Comparison of ENCODE assay signal across 22 cellular contexts in genomic region chr17:82880620-82881019, GRCh38. TPM values are rescaled to one million over a fixed set of nuclear protein-coding genes. Genes with fewer than 3 reads are reported as not detected.
A peak's percentile ranks its signal among the peaks of the same experiment; 100 is the strongest.
DNase-seq lines count a peak whose midpoint lies in the region; ATAC-seq and TF ChIP-seq lines count a peak whose summit lies in the region.
"Had no signal": no experiment of that assay in that cellular context is flagged by ENCODE, and none has a peak within 500 bp of the region (broad histone marks: within the 10 kb centered on the region; RNA-seq: fewer than 3 reads in every experiment).

No MANE protein-coding gene starts in this region.

- no peaks in the 10 kb centered on the region for H3K27me3 Mint-ChIP-seq in CD8-positive, alpha-beta T cell (ENCODE audit: low read depth)
- H3K27me3 Mint-ChIP-seq in immature natural killer cell (ENCODE audit: low read depth in 3 of 3): peaks cover 16 to 37% (median 33%) of the 10 kb centered on the region in 3 donors
- H3K27me3 Mint-ChIP-seq: activated CD8-positive, alpha-beta memory T cell treated with anti-CD3 and anti-CD28 coated beads, Interleukin-2, amount 10 ng/mL, durations not matched to agents 7 days and 5 days; memory B cell; stimulated activated naive CD8-positive, alpha-beta T cell treated with anti-CD3 and anti-CD28 coated beads, Interleukin-15, Interleukin-2, amounts not matched to agents 100 ng/mL and 50 ng/mL, for 24 hours had no signal

- TF ChIP-seq EP300 in sigmoid colon (IDR thresholded peaks at IDR 0.05): no peak

- H3K36me3 ChIP-seq in CD8-positive, alpha-beta T cell (ENCODE audit: insufficient read depth, low read length): no peaks in the 10 kb centered on the region
- H3K36me3 ChIP-seq in NT2/D1 (ENCODE audit: insufficient read depth, insufficient read length, low read length) (peaks cover 23% of the 10 kb centered on the region), sigmoid colon (no peaks in the 10 kb centered on the region)

- H3K27ac ChIP-seq in CD8-positive, alpha-beta T cell (ENCODE audit: low read depth, low read length): no peak overlapping the region
- peak overlapping the region in 1 of 4 donors; percentile 7 for H3K27ac ChIP-seq in sigmoid colon

- ATAC-seq in CD8-positive, alpha-beta T cell: no peak
- no peak for ATAC-seq in GM18870 (IDR thresholded peaks at IDR 0.05; ENCODE audit: unreplicated experiment)
- ATAC-seq: activated CD8-positive, alpha-beta memory T cell treated with anti-CD3 and anti-CD28 coated beads, Interleukin-2, amount 10 ng/mL, durations not matched to agents 7 days and 5 days had no signal

- POLR2A ChIA-PET in CD8-positive, alpha-beta T cell (lab: Charles Lee): interaction anchor here (5.6 kb wide), 1 partner anchor 16 kb away, joined by 59 read pairs; no protein-coding TSS in a partner anchor

- H3K9ac ChIP-seq in NT2/D1 (ENCODE audit: insufficient read length, low read depth): peak overlapping the region; percentile 46

- peaks cover 6% of the 10 kb centered on the region for H3K36me3 Mint-ChIP-seq in CD8-positive, alpha-beta T cell
- peaks cover 0 to 21% (median 18%) of the 10 kb centered on the region in 3 donors for H3K36me3 Mint-ChIP-seq in immature natural killer cell

- peak overlapping the region; percentile 81 for H3K27ac Mint-ChIP-seq in CD8-positive, alpha-beta T cell
- peak overlapping the region in 5 of 6 donors; percentile 69 to 85 (median 77) for H3K27ac Mint-ChIP-seq in immature natural killer cell
- H3K27ac Mint-ChIP-seq: activated CD8-positive, alpha-beta memory T cell treated with anti-CD3 and anti-CD28 coated beads, Interleukin-2, amount 10 ng/mL, durations not matched to agents 7 days and 5 days; memory B cell; stimulated activated naive CD8-positive, alpha-beta T cell treated with anti-CD3 and anti-CD28 coated beads, Interleukin-15, Interleukin-2, amounts not matched to agents 100 ng/mL and 50 ng/mL, for 24 hours had no signal

- no peak for TF ChIP-seq CTCF in CD8-positive, alpha-beta T cell (IDR thresholded peaks at IDR 0.05)
- no peak for TF ChIP-seq CTCF in sigmoid colon (IDR thresholded peaks at IDR 0.05)

- TF ChIP-seq POLR2A in sigmoid colon (IDR thresholded peaks at IDR 0.05): no peak

- no peaks in the 10 kb centered on the region for H3K9me3 Mint-ChIP-seq in CD8-positive, alpha-beta T cell
- H3K9me3 Mint-ChIP-seq in immature natural killer cell: no peaks in the 10 kb centered on the region
- H3K9me3 Mint-ChIP-seq: stimulated activated naive CD8-positive, alpha-beta T cell treated with anti-CD3 and anti-CD28 coated beads, Interleukin-15, Interleukin-2, amounts not matched to agents 100 ng/mL and 50 ng/mL, for 24 hours had no signal

- no peaks in the 10 kb centered on the region for H3K27me3 ChIP-seq in CD8-positive, alpha-beta T cell (ENCODE audit: insufficient read depth, low read length)
- H3K27me3 ChIP-seq in NT2/D1 (ENCODE audit: insufficient read depth, insufficient read length): no peaks in the 10 kb centered on the region
- H3K27me3 ChIP-seq in sigmoid colon: no peaks in the 10 kb centered on the region

- H3K4me3 Mint-ChIP-seq in CD8-positive, alpha-beta T cell: peak overlapping the region; percentile 30
- H3K4me3 Mint-ChIP-seq in immature natural killer cell: peak overlapping the region in 2 of 5 donors; percentile 13 to 33
- H3K4me3 Mint-ChIP-seq: activated CD8-positive, alpha-beta memory T cell treated with anti-CD3 and anti-CD28 coated beads, Interleukin-2, amount 10 ng/mL, durations not matched to agents 7 days and 5 days; memory B cell; stimulated activated naive CD8-positive, alpha-beta T cell treated with anti-CD3 and anti-CD28 coated beads, Interleukin-15, Interleukin-2, amounts not matched to agents 100 ng/mL and 50 ng/mL, for 24 hours had no signal

- H3K4me1 ChIP-seq in CD8-positive, alpha-beta T cell (ENCODE audit: insufficient read depth, low read length): peaks cover 57% of the 10 kb centered on the region
- H3K4me1 ChIP-seq in NT2/D1 (ENCODE audit: insufficient read depth, insufficient read length): peaks cover 16% of the 10 kb centered on the region
- peaks cover 0 to 48% (median 38%) of the 10 kb centered on the region in 4 donors for H3K4me1 ChIP-seq in sigmoid colon

- peaks cover 60% of the 10 kb centered on the region for H3K4me1 Mint-ChIP-seq in CD8-positive, alpha-beta T cell (ENCODE audit: low read depth)
- peaks cover 74 to 78% of the 10 kb centered on the region in 2 donors for H3K4me1 Mint-ChIP-seq in immature natural killer cell

- intact Hi-C loops in CD8-positive, alpha-beta T cell (cut with DNase I, micrococcal nuclease): loop anchor here in 1 of 2 experiments (5.0 kb wide), 1 partner anchor 583 kb away; no protein-coding TSS in a partner anchor
- intact Hi-C loops in sigmoid colon (cut with DNase I): no loop called here

- DNase-seq in CD8-positive, alpha-beta T cell: no peak
- DNase-seq in NT2/D1 (ENCODE audit: low read depth, low spot score): no peak
- DNase-seq in immature natural killer cell: no peak
- peak; percentile 59 for DNase-seq in sigmoid colon
- DNase-seq in anterior cingulate cortex (lab: John Stamatoyannopoulos, UW): no peak
- no peak for DNase-seq in NCI-H2081 (lab: John Stamatoyannopoulos, UW)
- DNase-seq: activated CD4-positive, alpha-beta T cell treated with anti-CD3 and anti-CD28 coated beads for 1 hour; activated CD8-positive, alpha-beta memory T cell treated with anti-CD3 and anti-CD28 coated beads, Interleukin-2, amount 10 ng/mL, durations not matched to agents 7 days and 5 days; activated gamma-delta T cell treated with Interleukin-2 at 50 U/mL for 16 hours; cerebellar nuclear complex; GF-D8; KG1; NCI-H1092; NCI-H526; retina; SIG-M5 had no signal

- H3K9me3 ChIP-seq in CD8-positive, alpha-beta T cell (ENCODE audit: low read length): no peaks in the 10 kb centered on the region
- no peaks in the 10 kb centered on the region for H3K9me3 ChIP-seq in NT2/D1 (ENCODE audit: insufficient read depth, low read length)
- H3K9me3 ChIP-seq in sigmoid colon: no peaks in the 10 kb centered on the region

- CTCF ChIA-PET in CD8-positive, alpha-beta T cell (lab: Charles Lee): no interaction called here

- no peak overlapping the region for H3K4me3 ChIP-seq in CD8-positive, alpha-beta T cell (ENCODE audit: low read depth, low read length)
- H3K4me3 ChIP-seq in NT2/D1 (ENCODE audit: insufficient read length, low read depth) (no peak overlapping the region), sigmoid colon (no peak overlapping the region)

- 93 to 96% methylated on average over 17 of the region's 17 CpGs for WGBS in sigmoid colon, 2 donors

RNA-seq across cellular contexts. Expression of gene ZNF750, which starts 40.8 kb away (rescaled TPM):
- total RNA-seq in CD8-positive, alpha-beta T cell: not detected
- polyA plus RNA-seq in immature natural killer cell (under 1 TPM in 1 of 3 donors, not detected in 2; 0.11 TPM), sigmoid colon (under 1 TPM in 1 of 3 donors, not detected in 2; 0.01 TPM)
- total RNA-seq in sigmoid colon: not detected
- total RNA-seq: activated CD8-positive, alpha-beta memory T cell treated with anti-CD3 and anti-CD28 coated beads, Interleukin-2, amount 10 ng/mL, durations not matched to agents 7 days and 5 days; OCI-LY7; T-helper 2 cell treated with Interferon-gamma antibody and Interleukin-4, amounts not matched to agents 100 ng/mL and 5 ng/mL, for 36 hours had no signal
- polyA plus RNA-seq: neural cell had no signal
